ENCODE assay signal across 1 cellular context in genomic region chr16:284204-285120, GRCh38.
TF ChIP-seq lines count a peak whose summit lies in the region.

No MANE protein-coding gene starts in this region.

TF ChIP-seq in HepG2, 621 proteins besides CTCF, POLR2A, EP300 and RAD21:
- no peak for TF ChIP-seq IKZF4 (CRISPR knock-in tag; IDR thresholded peaks at IDR 0.05; ENCODE audit: borderline replicate concordance, low read depth, not compliant biosample characterization)
- peak; percentile 44 for TF ChIP-seq AGO2 (optimal IDR thresholded peaks at IDR 0.05; ENCODE audit: low read depth, low read length)
- peak; percentile 9; the same call in 1 of the 2 replicates for TF ChIP-seq ZNF687 (CRISPR knock-in tag; IDR thresholded peaks at IDR 0.05)
- TF ChIP-seq SOX5 (CRISPR knock-in tag; IDR thresholded peaks at IDR 0.05; ENCODE audit: borderline replicate concordance), result no peak
- TF ChIP-seq SCMH1 (CRISPR knock-in tag; IDR thresholded peaks at IDR 0.05; ENCODE audit: borderline replicate concordance), result no peak
- no peak for TF ChIP-seq CERS6 (CRISPR knock-in tag; IDR thresholded peaks at IDR 0.05)
- peak; percentile 71 for TF ChIP-seq ZBTB38 (CRISPR knock-in tag; IDR thresholded peaks at IDR 0.05)
- TF ChIP-seq NFE2 (CRISPR knock-in tag; IDR thresholded peaks at IDR 0.05), result no peak
- TF ChIP-seq UBTF (CRISPR knock-in tag; IDR thresholded peaks at IDR 0.05), result no peak
- no peak for TF ChIP-seq ZSCAN31 (CRISPR knock-in tag; IDR thresholded peaks at IDR 0.05; ENCODE audit: low read depth)
- no peak for TF ChIP-seq ZZZ3 (CRISPR knock-in tag; IDR thresholded peaks at IDR 0.05; ENCODE audit: borderline replicate concordance)
- TF ChIP-seq HCFC1 (IDR thresholded peaks at IDR 0.05; ENCODE audit: low read depth, low read length), result no peak
- TF ChIP-seq ZNF276 (CRISPR knock-in tag; IDR thresholded peaks at IDR 0.05; ENCODE audit: low read depth), result no peak
- 0 out of 2 replicates have a peak, but pooled peaks have one; percentile 42 for TF ChIP-seq HNRNPL (IDR thresholded peaks at IDR 0.05; ENCODE audit: low read depth, low read length)
- no peak for TF ChIP-seq ZFP62 (CRISPR knock-in tag; IDR thresholded peaks at IDR 0.05)
- TF ChIP-seq HDAC6 (IDR thresholded peaks at IDR 0.05; ENCODE audit: low read depth, low read length), result no peak
- no peak for TF ChIP-seq TAF1 (CRISPR knock-in tag; IDR thresholded peaks at IDR 0.05)
- TF ChIP-seq SRSF9 (IDR thresholded peaks at IDR 0.05; ENCODE audit: borderline replicate concordance, insufficient read depth, low read depth, low read length, poor library complexity, severe bottlenecking), result no peak
- no peak for TF ChIP-seq ZNF260 (CRISPR knock-in tag; IDR thresholded peaks at IDR 0.05; ENCODE audit: borderline replicate concordance, low read depth)
- no peak for TF ChIP-seq CENPX (CRISPR knock-in tag; IDR thresholded peaks at IDR 0.05)
- no peak for TF ChIP-seq ZNF614 (CRISPR knock-in tag; IDR thresholded peaks at IDR 0.05; ENCODE audit: borderline replicate concordance)
- TF ChIP-seq ZNF207 (IDR thresholded peaks at IDR 0.05; ENCODE audit: borderline replicate concordance), result no peak
- TF ChIP-seq TBL1XR1 (IDR thresholded peaks at IDR 0.05; ENCODE audit: borderline replicate concordance, low read length, partially characterized antibody), result no peak
- no peak for TF ChIP-seq RARG (CRISPR knock-in tag; IDR thresholded peaks at IDR 0.05; ENCODE audit: low read depth)
- no peak for TF ChIP-seq SIN3A (IDR thresholded peaks at IDR 0.05; ENCODE audit: borderline replicate concordance, low read depth, low read length)
- TF ChIP-seq ZFX (CRISPR knock-in tag; IDR thresholded peaks at IDR 0.05; ENCODE audit: low read depth), result no peak
- TF ChIP-seq ZNF577 (CRISPR knock-in tag; IDR thresholded peaks at IDR 0.05; ENCODE audit: borderline replicate concordance, low read depth), result no peak
- TF ChIP-seq ZNF784 (CRISPR knock-in tag; IDR thresholded peaks at IDR 0.05; ENCODE audit: borderline replicate concordance), result no peak
TF ChIP-seq in HepG2: peak in this region for 4.
